8 cellular contexts compared by ENCODE assay signal in genomic region chr12:113097716-113098427, GRCh38. TPM values are rescaled to one million over a fixed set of nuclear protein-coding genes. Genes with fewer than 3 reads are reported as not detected.
DNase-seq lines count a peak whose midpoint lies in the region; ATAC-seq and TF ChIP-seq lines count a peak whose summit lies in the region.
"Had no signal": no experiment of that assay in that cellular context is flagged by ENCODE, and none has a peak within 500 bp of the region (broad histone marks: within the 10 kb centered on the region; RNA-seq: fewer than 3 reads in every experiment).

No MANE protein-coding gene starts in this region.

- BruUV-seq in IMR-90 (replicated peaks; lab: Mats Ljungman, UMichigan): no TSS peak

- no peak for TF ChIP-seq RAD21 in IMR-90 (IDR thresholded peaks at IDR 0.05; ENCODE audit: low read length)

- TF ChIP-seq CTCF in IMR-90 (conservative IDR thresholded peaks at IDR 0.05; ENCODE audit: low read depth, low read length) (no peak), left ventricle myocardium inferior (IDR thresholded peaks at IDR 0.05; ENCODE audit: borderline replicate concordance) (no peak)

- no peaks in the 10 kb centered on the region for H3K79me1 ChIP-seq in IMR-90 (ENCODE audit: low read depth in 1 of 2, low read length in 2 of 2)

- 40% methylated on average over 1 of the region's 14 CpGs; no CpG with 5 or more reads in 1 of the 2 experiments for WGBS in IMR-90 (ENCODE audit: extremely low coverage in 2 of 2, insufficient read length in 1 of 2), 2 experiments

- POLR2A ChIA-PET in IMR-90 (lab: Charles Lee; ENCODE audit: unreplicated experiment): no interaction called here

- H3K36me3 Mint-ChIP-seq in stimulated activated effector memory CD8-positive, alpha-beta T cell treated with anti-CD3 and anti-CD28 coated beads, Interleukin-12 subunit alpha, Interleukin-12 subunit beta, amount 100 ng/mL, for 72 hours: peaks cover 22% of the 10 kb centered on the region

- TF ChIP-seq POLR2A in IMR-90 (IDR thresholded peaks at IDR 0.05; ENCODE audit: low read depth, low read length): no peak

- H3K23ac ChIP-seq in IMR-90 (ENCODE audit: low read depth, low read length): no peak overlapping the region

- no peak overlapping the region for H2BK15ac ChIP-seq in IMR-90 (ENCODE audit: low read depth, low read length)

- H4K8ac ChIP-seq in IMR-90 (ENCODE audit: low read depth in 2 of 2, low read length in 2 of 2): no peak overlapping the region

- no peak overlapping the region for H3K18ac ChIP-seq in IMR-90 (ENCODE audit: low read depth, low read length)

- no peak overlapping the region for H3K27ac ChIP-seq in IMR-90 (ENCODE audit: insufficient read depth, low read length)
- no peak overlapping the region for H3K27ac ChIP-seq in left ventricle myocardium inferior (replicated peaks)
- H3K27ac ChIP-seq: SJSA1 had no signal

- H3K9me1 ChIP-seq in IMR-90 (ENCODE audit: insufficient read depth, low read length): no peaks in the 10 kb centered on the region

- no peak overlapping the region for H3K4me3 Mint-ChIP-seq in stimulated activated effector memory CD8-positive, alpha-beta T cell treated with anti-CD3 and anti-CD28 coated beads, Interleukin-12 subunit alpha, Interleukin-12 subunit beta, amount 100 ng/mL, for 72 hours

- no peak overlapping the region for H4K5ac ChIP-seq in IMR-90 (ENCODE audit: low read depth, low read length)

- in situ Hi-C loops in IMR-90 (cut with MboI; ENCODE audit: low sequenced_read_pairs): no loop called here

- no peak overlapping the region for H3K9ac ChIP-seq in IMR-90 (ENCODE audit: low read depth, low read length)

- no peak overlapping the region for H3K14ac ChIP-seq in IMR-90 (replicated peaks; ENCODE audit: low read depth, low read length)

- H3K56ac ChIP-seq in IMR-90 (ENCODE audit: extremely low read depth, insufficient read depth, low read length): no peak overlapping the region

- peaks cover 25% of the 10 kb centered on the region for H3K4me1 Mint-ChIP-seq in stimulated activated effector memory CD8-positive, alpha-beta T cell treated with anti-CD3 and anti-CD28 coated beads, Interleukin-12 subunit alpha, Interleukin-12 subunit beta, amount 100 ng/mL, for 72 hours

- H3K4me3 ChIP-seq in IMR-90 (ENCODE audit: insufficient read depth, low read depth, low read length) (no peak overlapping the region), left ventricle myocardium inferior (no peak overlapping the region)
- H3K4me3 ChIP-seq: SJSA1 had no signal

- H3K4me1 ChIP-seq in IMR-90 (ENCODE audit: control insufficient read depth, insufficient read depth, low read length): no peaks in the 10 kb centered on the region
- peaks cover 10% of the 10 kb centered on the region for H3K4me1 ChIP-seq in left ventricle myocardium inferior
- H3K4me1 ChIP-seq: SJSA1 had no signal

- H3K27me3 ChIP-seq in IMR-90 (ENCODE audit: control insufficient read depth, insufficient read depth, low read length): peaks cover 4% of the 10 kb centered on the region; the same call in 1 of the 2 replicates
- peaks cover 71% of the 10 kb centered on the region for H3K27me3 ChIP-seq in left ventricle myocardium inferior (ENCODE audit: low read depth)
- H3K27me3 ChIP-seq: SJSA1 had no signal

- H2AK5ac ChIP-seq in IMR-90 (ENCODE audit: low read depth, low read length): no peak overlapping the region

- peak; percentile 28; the same call in 1 of the 2 replicates for ATAC-seq in IMR-90 (ENCODE audit: low read depth)
- no peak for ATAC-seq in stimulated activated effector memory CD8-positive, alpha-beta T cell treated with anti-CD3 and anti-CD28 coated beads, Interleukin-12 subunit alpha, Interleukin-12 subunit beta, amount 100 ng/mL, for 72 hours
- no peak for ATAC-seq in GM18907 (IDR thresholded peaks at IDR 0.05; ENCODE audit: unreplicated experiment)
- no peak for ATAC-seq in HG03460 (IDR thresholded peaks at IDR 0.05; ENCODE audit: unreplicated experiment)

- no peak overlapping the region for H2BK5ac ChIP-seq in IMR-90 (ENCODE audit: low read depth, low read length, poor library complexity, severe bottlenecking)

- CTCF ChIA-PET in IMR-90 (lab: Yijun Ruan, JAX): interaction anchor here (0.5 kb wide), 1 partner anchor 125 kb away, joined by 4 read pairs; no protein-coding TSS in a partner anchor

- H3K27ac Mint-ChIP-seq in stimulated activated effector memory CD8-positive, alpha-beta T cell treated with anti-CD3 and anti-CD28 coated beads, Interleukin-12 subunit alpha, Interleukin-12 subunit beta, amount 100 ng/mL, for 72 hours: peak overlapping the region; percentile 12

- no peaks in the 10 kb centered on the region for H4K20me1 ChIP-seq in IMR-90 (ENCODE audit: insufficient read depth, low read length)

- H3K4me2 ChIP-seq in IMR-90 (ENCODE audit: low read depth, low read length): no peak overlapping the region

- peak overlapping the region; percentile 78 for H2AFZ ChIP-seq in IMR-90 (replicated peaks; ENCODE audit: low read length, poor library complexity)

- no peaks in the 10 kb centered on the region for H3K9me3 Mint-ChIP-seq in stimulated activated effector memory CD8-positive, alpha-beta T cell treated with anti-CD3 and anti-CD28 coated beads, Interleukin-12 subunit alpha, Interleukin-12 subunit beta, amount 100 ng/mL, for 72 hours

- no peak for DNase-seq in IMR-90
- peak; percentile 23 for DNase-seq in SW480 (ENCODE audit: low spot score)
- DNase-seq in left ventricle myocardium inferior: peak; percentile 60
- no peak for DNase-seq in stimulated activated effector memory CD8-positive, alpha-beta T cell treated with anti-CD3 and anti-CD28 coated beads, Interleukin-12 subunit alpha, Interleukin-12 subunit beta, amount 100 ng/mL, for 72 hours (ENCODE audit: low spot score in 2 of 2)
- no peak for DNase-seq in activated CD4-positive, alpha-beta T cell treated with anti-CD3 and anti-CD28 coated beads for 48 hours

- dilution Hi-C loops in IMR-90 (cut with HindIII; ENCODE audit: low sequenced_read_pairs, unreplicated experiment): no loop called here

- H2BK20ac ChIP-seq in IMR-90 (ENCODE audit: low read depth, low read length): no peak overlapping the region

- H2AK9ac ChIP-seq in IMR-90 (replicated peaks; ENCODE audit: low read depth, low read length, poor library complexity): peak overlapping the region; percentile 17

- H3K4ac ChIP-seq in IMR-90 (ENCODE audit: low read depth, low read length): no peak overlapping the region

- H4K91ac ChIP-seq in IMR-90 (ENCODE audit: insufficient read depth, low read depth, low read length): no peak overlapping the region

- H3K9me3 ChIP-seq in IMR-90 (ENCODE audit: control insufficient read depth, insufficient read depth, low read length) (no peaks in the 10 kb centered on the region), left ventricle myocardium inferior (replicated peaks) (no peaks in the 10 kb centered on the region)
- H3K9me3 ChIP-seq: SJSA1 had no signal

- intact Hi-C loops in IMR-90 (cut with micrococcal nuclease) (loop anchor here (1.0 kb wide), 1 partner anchor 50 kb away; no protein-coding TSS in a partner anchor), left ventricle myocardium inferior (cut with micrococcal nuclease) (loop anchor here (2.0 kb wide), 1 partner anchor 49 kb away; no protein-coding TSS in a partner anchor)

- H3K36me3 ChIP-seq in IMR-90 (ENCODE audit: control insufficient read depth, insufficient read depth, low read length) (no peaks in the 10 kb centered on the region), left ventricle myocardium inferior (no peaks in the 10 kb centered on the region)
- H3K36me3 ChIP-seq: SJSA1 had no signal

- no peak overlapping the region for H2BK120ac ChIP-seq in IMR-90 (ENCODE audit: low read depth, low read length)

TF ChIP-seq in IMR-90, 13 proteins besides CTCF, POLR2A, EP300 and RAD21 (continues in another document):
- TF ChIP-seq BHLHE40 (IDR thresholded peaks at IDR 0.05; ENCODE audit: low read depth, low read length): no peak
- no peak for TF ChIP-seq RCOR1 (IDR thresholded peaks at IDR 0.05; ENCODE audit: insufficient replicate concordance, low read length)
- no peak for TF ChIP-seq USF2 (IDR thresholded peaks at IDR 0.05; ENCODE audit: low read depth, low read length)
- TF ChIP-seq SMC3 (IDR thresholded peaks at IDR 0.05; ENCODE audit: low read depth, low read length): no peak
- TF ChIP-seq ELK1 (IDR thresholded peaks at IDR 0.05; ENCODE audit: borderline replicate concordance, low read depth, low read length): no peak
- TF ChIP-seq CHD1 (IDR thresholded peaks at IDR 0.05; ENCODE audit: low read depth, low read length): no peak
- TF ChIP-seq CEBPB (IDR thresholded peaks at IDR 0.05; ENCODE audit: low read depth, low read length): no peak
- no peak for TF ChIP-seq FOS (IDR thresholded peaks at IDR 0.05; ENCODE audit: low read depth, low read length)

RNA-seq across cellular contexts. Expression of gene RASAL1, which starts 37.7 kb away (rescaled TPM):
- not detected in 2 replicates for total RNA-seq in IMR-90 (2012; rRNA removed)
- not detected in 2 replicates for polyA plus RNA-seq in IMR-90 (2012; rRNA removed)
- polyA plus RNA-seq in IMR-90 (2012; cell fraction: cytosol; rRNA removed): not detected in 2 replicates
- polyA plus RNA-seq in IMR-90 (2012; cell fraction: nucleus; rRNA removed; ENCODE audit: low replicate concordance): not detected in 2 replicates
- total RNA-seq in left ventricle myocardium inferior: not detected
- total RNA-seq: SJSA1 had no signal

RNA-seq across cellular contexts. Expression of gene DTX1, which starts 41.3 kb away (rescaled TPM):
- not detected in 2 replicates for total RNA-seq in IMR-90 (2012; rRNA removed)
- polyA plus RNA-seq in IMR-90 (2012; rRNA removed): not detected in 2 replicates
- polyA plus RNA-seq in IMR-90 (2012; cell fraction: cytosol; rRNA removed): 0.01 TPM in 1 of 2 replicates, not detected in the other
- polyA plus RNA-seq in IMR-90 (2012; cell fraction: nucleus; rRNA removed; ENCODE audit: low replicate concordance): 0.05 and 0.50 TPM in 2 replicates
- total RNA-seq in left ventricle myocardium inferior: 1.5 TPM
- total RNA-seq: SJSA1 had no signal

RNA-seq across cellular contexts. Expression of gene CFAP73, which starts 51.7 kb away (rescaled TPM):
- total RNA-seq in IMR-90 (2012; rRNA removed) (not detected in 2 replicates), left ventricle myocardium inferior (not detected)
- not detected in 2 replicates for polyA plus RNA-seq in IMR-90 (2012; rRNA removed)
- not detected in 2 replicates for polyA plus RNA-seq in IMR-90 (2012; cell fraction: cytosol; rRNA removed)
- not detected in 2 replicates for polyA plus RNA-seq in IMR-90 (2012; cell fraction: nucleus; rRNA removed; ENCODE audit: low replicate concordance)
- total RNA-seq: SJSA1 had no signal

Comparison
In these comparisons a context has a peak if more than half of its experiments do, and no peak if none do; other contexts are left out.
1. DNase-seq: peak in SW480 (single experiment) and left ventricle myocardium inferior (single experiment); none in IMR-90 (single experiment), stimulated activated effector memory CD8-positive, alpha-beta T cell treated with anti-CD3 and anti-CD28 coated beads, Interleukin-12 subunit alpha, Interleukin-12 subunit beta, amount 100 ng/mL, for 72 hours (0 of 2) and activated CD4-positive, alpha-beta T cell treated with anti-CD3 and anti-CD28 coated beads for 48 hours (single experiment).